Comparison of ENCODE assay signal across 8 cellular contexts in genomic region chr3:12967751-12968209, GRCh38.
DNase-seq lines count a peak whose midpoint lies in the region; ATAC-seq lines count a peak whose summit lies in the region.

No MANE protein-coding gene starts in this region.

- H3K4me3 Mint-ChIP-seq in naive thymus-derived CD8-positive, alpha-beta T cell = peak overlapping the region; percentile 70 to 89 (median 80)

- no peaks in the 10 kb centered on the region for H3K27me3 Mint-ChIP-seq in naive thymus-derived CD8-positive, alpha-beta T cell

- H3K27ac Mint-ChIP-seq in naive thymus-derived CD8-positive, alpha-beta T cell = peak overlapping the region in 5 of 10 donors; percentile 18 to 94 (median 71)

- peak; percentile 7 to 45 for DNase-seq in NCI-H187 (lab: John Stamatoyannopoulos, UW)
- no peak for DNase-seq in NCI-H187 treated with DMSO at 0.1 percent for 48 hours (lab: John Stamatoyannopoulos, UW)
- DNase-seq in RKO (ENCODE audit: low spot score) = peak; percentile 90
- peak; percentile 84 for DNase-seq in activated T-helper 1 cell treated with Interleukin-2 at 50 U/mL for 16 hours (ENCODE audit: low read depth)
- DNase-seq in fibroblast of gingiva (ENCODE audit: low read depth) = peak; percentile 88
- DNase-seq in naive thymus-derived CD8-positive, alpha-beta T cell = peak; percentile 71 to 94 (median 86)
- DNase-seq in stimulated activated CD8-positive, alpha-beta memory T cell treated with anti-CD3 and anti-CD28 coated beads, Interleukin-7, amount 100 ng/mL, for 4 hours (ENCODE audit: low read depth in 2 of 2) = peak; percentile 73 to 87

- H3K9me3 Mint-ChIP-seq in naive thymus-derived CD8-positive, alpha-beta T cell = no peaks in the 10 kb centered on the region

- ATAC-seq in HG03159 (IDR thresholded peaks at IDR 0.05; ENCODE audit: unreplicated experiment) = peak; percentile 65
- ATAC-seq in naive thymus-derived CD8-positive, alpha-beta T cell = peak; percentile 90 to 93

- POLR2A ChIA-PET in naive thymus-derived CD8-positive, alpha-beta T cell (lab: Charles Lee) = interaction anchor here (1.6 kb wide), 1 partner anchor 48 kb away, joined by 5 read pairs; no protein-coding TSS in a partner anchor

- peaks cover 38 to 85% (median 77%) of the 10 kb centered on the region in 4 donors for H3K4me1 Mint-ChIP-seq in naive thymus-derived CD8-positive, alpha-beta T cell

- peaks cover 0 to 14% (median 0%) of the 10 kb centered on the region in 3 donors for H3K36me3 Mint-ChIP-seq in naive thymus-derived CD8-positive, alpha-beta T cell
